21 cellular contexts compared by ENCODE assay signal in genomic region chr2:129673881-129674513, GRCh38.
A peak's percentile ranks its signal among the peaks of the same experiment; 100 is the strongest.
DNase-seq lines count a peak whose midpoint lies in the region; ATAC-seq and TF ChIP-seq lines count a peak whose summit lies in the region.
"Had no signal": no experiment of that assay in that cellular context is flagged by ENCODE, and none has a peak within 500 bp of the region (broad histone marks: within the 10 kb centered on the region; RNA-seq: fewer than 3 reads in every experiment).

No MANE protein-coding gene starts in this region.

- no peak overlapping the region for H3K27ac Mint-ChIP-seq in stimulated activated naive B cell treated with anti-CD40 and anti-IgM and Interleukin-4, amounts not matched to agents 10 μg/mL and 1 μg/mL and 100 μg/mL, for 72 hours
- H3K27ac Mint-ChIP-seq: CD14-positive monocyte, neural progenitor cell had no signal

- 48 to 55% (median 52%) methylated on average over 12 to 13 of the region's 13 CpGs for WGBS in spleen, 5 donors

- H3K4me3 ChIP-seq in spleen = no peak overlapping the region
- H3K4me3 ChIP-seq: A549, hepatocyte, neural progenitor cell had no signal

- no peak overlapping the region for H3K27ac ChIP-seq in spleen
- H3K27ac ChIP-seq: A549, hepatocyte, neural progenitor cell had no signal

- H3K9me3 Mint-ChIP-seq in stimulated activated naive B cell treated with anti-CD40 and anti-IgM and Interleukin-4, amounts not matched to agents 10 μg/mL and 1 μg/mL and 100 μg/mL, for 72 hours = no peaks in the 10 kb centered on the region
- H3K9me3 Mint-ChIP-seq: neural progenitor cell had no signal

- TF ChIP-seq CTCF in spleen (IDR thresholded peaks at IDR 0.05 in 8 of 11, conservative IDR thresholded peaks at IDR 0.05 in 3 of 11) = no peak

- no peaks in the 10 kb centered on the region for H3K36me3 Mint-ChIP-seq in stimulated activated naive B cell treated with anti-CD40 and anti-IgM and Interleukin-4, amounts not matched to agents 10 μg/mL and 1 μg/mL and 100 μg/mL, for 72 hours
- H3K36me3 Mint-ChIP-seq: CD14-positive monocyte, neural progenitor cell had no signal

- peaks cover 0 to 4% of the 10 kb centered on the region in 2 donors for H3K4me1 Mint-ChIP-seq in stimulated activated naive B cell treated with anti-CD40 and anti-IgM and Interleukin-4, amounts not matched to agents 10 μg/mL and 1 μg/mL and 100 μg/mL, for 72 hours
- H3K4me1 Mint-ChIP-seq: CD14-positive monocyte had no signal

- DNase-seq in NCI-H510A treated with DMSO at 0.1 percent for 48 hours (lab: John Stamatoyannopoulos, UW) (peak; percentile 9), NCI-H510A (lab: John Stamatoyannopoulos, UW) (no peak), astrocyte of the hippocampus (ENCODE audit: low read depth, low spot score) (peak; percentile 2), spleen (no peak)
- DNase-seq in stimulated activated naive B cell treated with anti-CD40 and anti-IgM and Interleukin-4, amounts not matched to agents 10 μg/mL and 1 μg/mL and 100 μg/mL, for 72 hours = no peak
- no peak for DNase-seq in NK-92 treated with Interleukin-12 subunit alpha and Interleukin-12 subunit beta, amount 100 ng/mL, for 24 hours (lab: John Stamatoyannopoulos, UW)
- no peak for DNase-seq in stimulated activated CD4-positive, alpha-beta T cell treated with anti-CD3 and anti-CD28 coated beads, Interleukin-4, amount 100 ng/mL, for 24 hours
- DNase-seq: activated CD4-positive, alpha-beta T cell treated with anti-CD3 and anti-CD28 coated beads, Interleukin-2, amount 50 U/mL, for 1 hour; aorta; H7; mesendoderm; NCI-H2081; NCI-H748 treated with DMSO at 0.1 percent for 48 hours; right cardiac atrium; SK-N-SH had no signal

- no peaks in the 10 kb centered on the region for H3K36me3 ChIP-seq in spleen
- H3K36me3 ChIP-seq: neural progenitor cell had no signal

- intact Hi-C loops in spleen (cut with DNase I; ENCODE audit: low total_unique reads) = no loop called here

- ATAC-seq in HG02588 (IDR thresholded peaks at IDR 0.05; ENCODE audit: unreplicated experiment) = peak; percentile 69
- ATAC-seq in stimulated activated naive B cell treated with anti-CD40 and anti-IgM and Interleukin-4, amounts not matched to agents 10 μg/mL and 1 μg/mL and 100 μg/mL, for 72 hours (replicated peaks) = peak; percentile 7 to 64
- ATAC-seq: A549, Panc1, right cardiac atrium had no signal

- no peaks in the 10 kb centered on the region for H3K27me3 ChIP-seq in spleen (replicated peaks in 1 of 7)
- H3K27me3 ChIP-seq: hepatocyte, neural progenitor cell had no signal

- H3K9me3 ChIP-seq in spleen = no peaks in the 10 kb centered on the region
- H3K9me3 ChIP-seq: A549, SK-N-SH had no signal

- H3K4me1 ChIP-seq in spleen = no peaks in the 10 kb centered on the region
- H3K4me1 ChIP-seq: A549 had no signal

- no peak for TF ChIP-seq POLR2A in spleen (IDR thresholded peaks at IDR 0.05)

- H3K4me3 Mint-ChIP-seq in stimulated activated naive B cell treated with anti-CD40 and anti-IgM and Interleukin-4, amounts not matched to agents 10 μg/mL and 1 μg/mL and 100 μg/mL, for 72 hours = no peak overlapping the region
- H3K4me3 Mint-ChIP-seq: CD14-positive monocyte, neural progenitor cell had no signal

- H3K27me3 Mint-ChIP-seq in stimulated activated naive B cell treated with anti-CD40 and anti-IgM and Interleukin-4, amounts not matched to agents 10 μg/mL and 1 μg/mL and 100 μg/mL, for 72 hours = peaks cover 4 to 9% of the 10 kb centered on the region in 2 donors

Comparison
In these comparisons a context has a peak if more than half of its experiments do, and no peak if none do; other contexts are left out.
1. DNase-seq: peak in NCI-H510A treated with DMSO at 0.1 percent for 48 hours (single experiment) and astrocyte of the hippocampus (single experiment); none in NCI-H510A (single experiment), stimulated activated naive B cell treated with anti-CD40 and anti-IgM and Interleukin-4, amounts not matched to agents 10 μg/mL and 1 μg/mL and 100 μg/mL, for 72 hours (single experiment), NK-92 treated with Interleukin-12 subunit alpha and Interleukin-12 subunit beta, amount 100 ng/mL, for 24 hours (single experiment), spleen (single experiment) and stimulated activated CD4-positive, alpha-beta T cell treated with anti-CD3 and anti-CD28 coated beads, Interleukin-4, amount 100 ng/mL, for 24 hours (single experiment).